ENCODE assay signal across 19 cellular contexts in genomic region chr20:34732523-34732922, GRCh38. TPM values are rescaled to one million over a fixed set of nuclear protein-coding genes. Genes with fewer than 3 reads are reported as not detected.
A peak's percentile ranks its signal among the peaks of the same experiment; 100 is the strongest.
DNase-seq lines count a peak whose midpoint lies in the region; ATAC-seq and TF ChIP-seq lines count a peak whose summit lies in the region.
"Had no signal": no experiment of that assay in that cellular context is flagged by ENCODE, and none has a peak within 500 bp of the region (broad histone marks: within the 10 kb centered on the region; RNA-seq: fewer than 3 reads in every experiment).

No MANE protein-coding gene starts in this region.

- peak overlapping the region in 2 of 3 donors; percentile 20 to 23 for H3K27ac Mint-ChIP-seq in CD4-positive, CD25-positive, alpha-beta regulatory T cell
- peak overlapping the region; percentile 59 for H3K27ac Mint-ChIP-seq in T-helper 17 cell
- no peak overlapping the region for H3K27ac Mint-ChIP-seq in activated naive CD4-positive, alpha-beta T cell treated with anti-CD3 and anti-CD28 coated beads, Interleukin-2, amount 10 ng/mL, durations not matched to agents 7 days and 5 days
- H3K27ac Mint-ChIP-seq: B cell; CD4-positive, alpha-beta T cell had no signal

- H3K4me1 ChIP-seq in CD4-positive, CD25-positive, alpha-beta regulatory T cell (ENCODE audit: control insufficient read depth, insufficient read depth, low read length, poor library complexity, severe bottlenecking), result no peaks in the 10 kb centered on the region
- H3K4me1 ChIP-seq in left ventricle myocardium inferior (peaks cover 46% of the 10 kb centered on the region), right cardiac atrium (ENCODE audit: control insufficient read depth, insufficient read depth, low read length) (peaks cover 4% of the 10 kb centered on the region)
- H3K4me1 ChIP-seq: HAP-1 had no signal

- H3K9me3 Mint-ChIP-seq in CD4-positive, CD25-positive, alpha-beta regulatory T cell, result no peaks in the 10 kb centered on the region
- H3K9me3 Mint-ChIP-seq in activated naive CD4-positive, alpha-beta T cell treated with anti-CD3 and anti-CD28 coated beads, Interleukin-2, amount 10 ng/mL, durations not matched to agents 7 days and 5 days, result no peaks in the 10 kb centered on the region
- H3K9me3 Mint-ChIP-seq: CD4-positive, alpha-beta T cell; CD8-positive, alpha-beta memory T cell had no signal

- TF ChIP-seq CTCF in left ventricle myocardium inferior (IDR thresholded peaks at IDR 0.05; ENCODE audit: borderline replicate concordance), result no peak

- no peak overlapping the region for H3K4me3 Mint-ChIP-seq in CD4-positive, CD25-positive, alpha-beta regulatory T cell
- H3K4me3 Mint-ChIP-seq in T-helper 17 cell, result no peak overlapping the region
- no peak overlapping the region for H3K4me3 Mint-ChIP-seq in activated naive CD4-positive, alpha-beta T cell treated with anti-CD3 and anti-CD28 coated beads, Interleukin-2, amount 10 ng/mL, durations not matched to agents 7 days and 5 days
- H3K4me3 Mint-ChIP-seq: B cell; CD4-positive, alpha-beta T cell; CD8-positive, alpha-beta memory T cell had no signal

- ATAC-seq in CD4-positive, CD25-positive, alpha-beta regulatory T cell (ENCODE audit: low read depth in 2 of 2), result no peak
- no peak for ATAC-seq in T-helper 17 cell
- peak in 1 of 2 donors; percentile 72 for ATAC-seq in right cardiac atrium

- H3K4me3 ChIP-seq in CD4-positive, CD25-positive, alpha-beta regulatory T cell (ENCODE audit: low read depth, low read length), result no peak overlapping the region
- H3K4me3 ChIP-seq in left ventricle myocardium inferior (peak overlapping the region; percentile 18), right cardiac atrium (ENCODE audit: low read length) (no peak overlapping the region)
- H3K4me3 ChIP-seq: BLaER1, HAP-1 had no signal

- no peaks in the 10 kb centered on the region for H3K4me1 Mint-ChIP-seq in CD4-positive, CD25-positive, alpha-beta regulatory T cell
- peaks cover 2% of the 10 kb centered on the region for H3K4me1 Mint-ChIP-seq in T-helper 17 cell
- no peaks in the 10 kb centered on the region for H3K4me1 Mint-ChIP-seq in activated naive CD4-positive, alpha-beta T cell treated with anti-CD3 and anti-CD28 coated beads, Interleukin-2, amount 10 ng/mL, durations not matched to agents 7 days and 5 days
- H3K4me1 Mint-ChIP-seq: B cell; CD8-positive, alpha-beta memory T cell had no signal

- WGBS in right cardiac atrium, result 81% methylated on average over 1 of the region's 1 CpG

- H3K36me3 Mint-ChIP-seq in CD4-positive, CD25-positive, alpha-beta regulatory T cell, result peaks cover 31% of the 10 kb centered on the region
- peaks cover 4% of the 10 kb centered on the region for H3K36me3 Mint-ChIP-seq in T-helper 17 cell (ENCODE audit: low read depth)
- peaks cover 27% of the 10 kb centered on the region for H3K36me3 Mint-ChIP-seq in activated naive CD4-positive, alpha-beta T cell treated with anti-CD3 and anti-CD28 coated beads, Interleukin-2, amount 10 ng/mL, durations not matched to agents 7 days and 5 days

- H3K27ac ChIP-seq in CD4-positive, CD25-positive, alpha-beta regulatory T cell (ENCODE audit: insufficient read depth, low read length, poor library complexity, severe bottlenecking), result no peak overlapping the region
- H3K27ac ChIP-seq in left ventricle myocardium inferior (replicated peaks) (no peak overlapping the region), right cardiac atrium (ENCODE audit: low read length) (peak overlapping the region; percentile 7)
- H3K27ac ChIP-seq: BLaER1, C4-2B had no signal

- no peaks in the 10 kb centered on the region for H3K27me3 Mint-ChIP-seq in CD4-positive, CD25-positive, alpha-beta regulatory T cell
- H3K27me3 Mint-ChIP-seq in T-helper 17 cell, result no peaks in the 10 kb centered on the region
- no peaks in the 10 kb centered on the region for H3K27me3 Mint-ChIP-seq in activated naive CD4-positive, alpha-beta T cell treated with anti-CD3 and anti-CD28 coated beads, Interleukin-2, amount 10 ng/mL, durations not matched to agents 7 days and 5 days
- H3K27me3 Mint-ChIP-seq: B cell; CD4-positive, alpha-beta T cell had no signal

- no peaks in the 10 kb centered on the region for H3K9me3 ChIP-seq in CD4-positive, CD25-positive, alpha-beta regulatory T cell (ENCODE audit: control insufficient read depth in 2 of 2, low read length in 2 of 2)
- no peaks in the 10 kb centered on the region for H3K9me3 ChIP-seq in T-helper 17 cell (ENCODE audit: control insufficient read depth, low read length, poor library complexity, severe bottlenecking)
- no peaks in the 10 kb centered on the region for H3K9me3 ChIP-seq in left ventricle myocardium inferior (replicated peaks)
- H3K9me3 ChIP-seq in right cardiac atrium (ENCODE audit: control insufficient read depth, low read length), result no peaks in the 10 kb centered on the region
- H3K9me3 ChIP-seq: BLaER1, HAP-1 had no signal

- intact Hi-C loops in left ventricle myocardium inferior (cut with micrococcal nuclease) (no loop called here), right cardiac atrium (cut with DNase I) (no loop called here)

- no peaks in the 10 kb centered on the region for H3K27me3 ChIP-seq in CD4-positive, CD25-positive, alpha-beta regulatory T cell (ENCODE audit: control insufficient read depth, insufficient read depth, low read length)
- no peaks in the 10 kb centered on the region for H3K27me3 ChIP-seq in left ventricle myocardium inferior (ENCODE audit: low read depth)
- H3K27me3 ChIP-seq in right cardiac atrium (ENCODE audit: control insufficient read depth, insufficient read depth), result no peaks in the 10 kb centered on the region
- H3K27me3 ChIP-seq: BLaER1 had no signal

- H3K36me3 ChIP-seq in CD4-positive, CD25-positive, alpha-beta regulatory T cell (ENCODE audit: control insufficient read depth, insufficient read depth, low read length), result peaks cover 12% of the 10 kb centered on the region
- H3K36me3 ChIP-seq in left ventricle myocardium inferior, result peaks cover 53% of the 10 kb centered on the region

- CTCF ChIA-PET in activated naive CD4-positive, alpha-beta T cell treated with anti-CD3 and anti-CD28 coated beads, Interleukin-2, amount 10 ng/mL, durations not matched to agents 7 days and 5 days (lab: Charles Lee), result interaction anchor here (0.9 kb wide), 1 partner anchor 37 kb away, joined by 3 read pairs; no protein-coding TSS in a partner anchor

- no peak for DNase-seq in CD4-positive, CD25-positive, alpha-beta regulatory T cell
- no peak for DNase-seq in T-helper 17 cell
- DNase-seq in left ventricle myocardium inferior, result no peak
- DNase-seq in right cardiac atrium, result no peak
- DNase-seq in ecto neural progenitor cell (ENCODE audit: low spot score), result no peak
- DNase-seq in activated naive CD4-positive, alpha-beta T cell treated with anti-CD3 and anti-CD28 coated beads, Interleukin-2, amount 10 ng/mL, durations not matched to agents 7 days and 5 days, result no peak
- no peak for DNase-seq in AG08395 (ENCODE audit: low spot score)
- DNase-seq in activated effector memory CD4-positive, alpha-beta T cell treated with Interleukin-2 at 50 U/mL for 16 hours, result no peak
- DNase-seq: CD4-positive, alpha-beta T cell; CD8-positive, alpha-beta memory T cell; DMS 273 treated with DMSO at 0.1 percent for 48 hours; DMS53; DMS79 treated with DMSO at 0.1 percent for 48 hours; GF-D8; GOT3 had no signal

RNA-seq across cellular contexts. Expression of gene TP53INP2, which starts 28.4 kb away (rescaled TPM):
- total RNA-seq in CD4-positive, CD25-positive, alpha-beta regulatory T cell, result 60.9 TPM
- under 1 TPM; 0.37 to 0.77 (median 0.47) TPM for polyA plus RNA-seq in CD4-positive, CD25-positive, alpha-beta regulatory T cell
- total RNA-seq in T-helper 17 cell (10 to 100 TPM; 62.0 to 62.4 TPM), left ventricle myocardium inferior (132 TPM), right cardiac atrium (100 to 1,000 TPM in 2 of 4 donors, 10 to 100 TPM in 2; 72.7 to 133 (median 113) TPM)
- polyA plus RNA-seq in right cardiac atrium, result 72.0 TPM

RNA-seq across cellular contexts. Expression of gene PIGU, which starts 55.6 kb away (rescaled TPM):
- total RNA-seq in CD4-positive, CD25-positive, alpha-beta regulatory T cell, result 9.7 TPM
- 10 to 100 TPM; 33.9 to 44.6 (median 40.1) TPM for polyA plus RNA-seq in CD4-positive, CD25-positive, alpha-beta regulatory T cell
- total RNA-seq in T-helper 17 cell (10 to 100 TPM in 1 of 2 donors, 1 to 10 TPM in 1; 8.4 to 10.2 TPM), left ventricle myocardium inferior (13.7 TPM), right cardiac atrium (10 to 100 TPM; 11.6 to 14.4 (median 13.6) TPM)
- polyA plus RNA-seq in right cardiac atrium, result 18.9 TPM
